8 cellular contexts compared by ENCODE assay signal in the genomic region with DNA sequence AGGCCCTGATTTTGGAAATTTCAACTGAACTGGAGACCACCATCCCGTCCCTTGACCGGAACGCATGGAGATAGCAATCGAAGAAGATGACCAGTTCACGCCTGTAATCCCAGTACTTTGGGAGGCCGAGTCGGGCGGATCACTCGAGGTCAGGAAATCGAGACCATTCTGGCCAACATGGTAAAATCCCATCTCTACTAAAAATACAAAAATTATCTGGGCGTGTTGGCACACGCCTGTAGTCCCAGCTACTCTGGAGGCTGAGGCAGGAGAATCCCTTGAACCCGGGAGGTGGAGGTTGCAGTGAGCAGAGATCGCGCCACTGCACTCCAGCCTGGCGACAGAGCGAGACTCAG. TPM values are rescaled to one million over a fixed set of nuclear protein-coding genes. Genes with fewer than 3 reads are reported as not detected.
DNase-seq lines count a peak whose midpoint lies in the region; ATAC-seq and TF ChIP-seq lines count a peak whose summit lies in the region.
"Not testable (repeated sequence)": the region's sequence is repeated elsewhere in the genome, so short reads cannot be mapped to it uniquely, and the experiment has no call there.
"Had no signal": no experiment of that assay in that cellular context is flagged by ENCODE, and none has a peak within 500 bp of the region (broad histone marks: within the 10 kb centered on the region; RNA-seq: fewer than 3 reads in every experiment).

No MANE protein-coding gene starts in this region.

- TF ChIP-seq CTCF in Calu3 (IDR thresholded peaks at IDR 0.05; ENCODE audit: unreplicated experiment); brain microvascular endothelial cell (IDR thresholded peaks at IDR 0.05; ENCODE audit: low read depth, low read length, missing control alignments); fibroblast of lung (conservative IDR thresholded peaks at IDR 0.05 in 1 of 2, IDR thresholded peaks at IDR 0.05 in 1 of 2; ENCODE audit: low read depth in 1 of 2, low read length in 2 of 2): not testable (repeated sequence)
- TF ChIP-seq CTCF in RWPE1 (conservative IDR thresholded peaks at IDR 0.05; ENCODE audit: low read depth): peak; percentile 39

- H3K27me3 Mint-ChIP-seq in Calu3 (ENCODE audit: unreplicated experiment): not testable (repeated sequence)
- peaks cover 25% of the 10 kb centered on the region for H3K27me3 Mint-ChIP-seq in activated CD8-positive, alpha-beta memory T cell treated with anti-CD3 and anti-CD28 coated beads, Interleukin-2, amount 10 ng/mL, durations not matched to agents 7 days and 5 days

- POLR2A ChIA-PET in RWPE1 (lab: Yijun Ruan, JAX; ENCODE audit: low non-redundant PET): not testable (repeated sequence)

- H3K4me1 Mint-ChIP-seq in Calu3 (ENCODE audit: low read depth, unreplicated experiment); activated CD8-positive, alpha-beta memory T cell treated with anti-CD3 and anti-CD28 coated beads, Interleukin-2, amount 10 ng/mL, durations not matched to agents 7 days and 5 days: not testable (repeated sequence)

- H3K4me3 Mint-ChIP-seq in Calu3 (ENCODE audit: low read depth, unreplicated experiment): peak overlapping the region; percentile 90
- peak overlapping the region; percentile 67 for H3K4me3 Mint-ChIP-seq in activated CD8-positive, alpha-beta memory T cell treated with anti-CD3 and anti-CD28 coated beads, Interleukin-2, amount 10 ng/mL, durations not matched to agents 7 days and 5 days

- H3K36me3 ChIP-seq in brain microvascular endothelial cell (replicated peaks); fibroblast of lung (ENCODE audit: control insufficient read depth, insufficient read depth, low read length); mucosa of stomach (ENCODE audit: control insufficient read depth, insufficient read depth, low read length); skeletal muscle satellite cell (ENCODE audit: insufficient read depth, low read length): not testable (repeated sequence)

- peak overlapping the region; percentile 40 for H3K4me2 ChIP-seq in fibroblast of lung (ENCODE audit: extremely low read depth, insufficient read depth, low read length)
- H3K4me2 ChIP-seq in skeletal muscle satellite cell (ENCODE audit: low read length): peak overlapping the region; percentile 79

- not testable (repeated sequence) for H4K20me1 ChIP-seq in fibroblast of lung (ENCODE audit: control insufficient read depth, extremely low read depth, insufficient read depth, low read length)

- not testable (repeated sequence) for H3K4me1 ChIP-seq in fibroblast of lung (ENCODE audit: control insufficient read depth, extremely low read depth, insufficient read depth, low read length); mucosa of stomach (ENCODE audit: control insufficient read depth, insufficient read depth, low read length); skeletal muscle satellite cell (ENCODE audit: control insufficient read depth, insufficient read depth, low read length)

- H3K9me3 Mint-ChIP-seq in Calu3 (ENCODE audit: low read depth, unreplicated experiment); activated CD8-positive, alpha-beta memory T cell treated with anti-CD3 and anti-CD28 coated beads, Interleukin-2, amount 10 ng/mL, durations not matched to agents 7 days and 5 days (ENCODE audit: low read depth): not testable (repeated sequence)

- CTCF ChIA-PET in Calu3 (lab: Charles Lee): not testable (repeated sequence)
- CTCF ChIA-PET in RWPE1 (lab: Yijun Ruan, JAX): interaction anchor here (0.6 to 0.9 kb wide), 3 partner anchors 22 to 1440 kb away, joined by 3 to 6 read pairs (median 4); no protein-coding TSS in a partner anchor
- CTCF ChIA-PET in activated CD8-positive, alpha-beta memory T cell treated with anti-CD3 and anti-CD28 coated beads, Interleukin-2, amount 10 ng/mL, durations not matched to agents 7 days and 5 days (lab: Charles Lee): interaction anchor here (0.9 to 1.1 kb wide), 2 partner anchors 15 to 62 kb away, joined by 3 to 4 read pairs; no protein-coding TSS in a partner anchor

- H3K79me2 ChIP-seq in fibroblast of lung (ENCODE audit: control insufficient read depth, insufficient read depth, low read length): not testable (repeated sequence)

- BruUV-seq in Calu3 (replicated peaks; lab: Mats Ljungman, UMichigan): not testable (repeated sequence)

- not testable (repeated sequence) for DNase-seq in Calu3; RWPE1 (ENCODE audit: low spot score); activated CD8-positive, alpha-beta memory T cell treated with anti-CD3 and anti-CD28 coated beads, Interleukin-2, amount 10 ng/mL, durations not matched to agents 7 days and 5 days; brain microvascular endothelial cell; fibroblast of lung (ENCODE audit: low read depth in 2 of 2)

- peaks cover 18% of the 10 kb centered on the region for H3K36me3 Mint-ChIP-seq in Calu3 (ENCODE audit: insufficient read depth, unreplicated experiment)
- H3K36me3 Mint-ChIP-seq in activated CD8-positive, alpha-beta memory T cell treated with anti-CD3 and anti-CD28 coated beads, Interleukin-2, amount 10 ng/mL, durations not matched to agents 7 days and 5 days: not testable (repeated sequence)

- in situ Hi-C loops in brain microvascular endothelial cell (cut with HindIII; ENCODE audit: low pct_ligation_motif_present, low sequenced_read_pairs): not testable (repeated sequence)

- H3K27ac ChIP-seq in RWPE1; brain microvascular endothelial cell; fibroblast of lung (ENCODE audit: insufficient read depth, low read length): not testable (repeated sequence)

- H3K9ac ChIP-seq in fibroblast of lung (ENCODE audit: insufficient read depth, low read length); skeletal muscle satellite cell (ENCODE audit: low read depth, low read length): not testable (repeated sequence)
- peak overlapping the region; percentile 74 for H3K9ac ChIP-seq in mucosa of stomach (ENCODE audit: low read length)

- intact Hi-C loops in Calu3 (cut with micrococcal nuclease; ENCODE audit: unreplicated experiment): not testable (repeated sequence)

- ATAC-seq in activated CD8-positive, alpha-beta memory T cell treated with anti-CD3 and anti-CD28 coated beads, Interleukin-2, amount 10 ng/mL, durations not matched to agents 7 days and 5 days: not testable (repeated sequence)

- H3K27me3 ChIP-seq in brain microvascular endothelial cell (replicated peaks); fibroblast of lung (ENCODE audit: control insufficient read depth, insufficient read depth, low read length); mucosa of stomach (ENCODE audit: control insufficient read depth, insufficient read depth, low read length); skeletal muscle satellite cell (ENCODE audit: control insufficient read depth, insufficient read depth, low read length): not testable (repeated sequence)

- H3K9me3 ChIP-seq in fibroblast of lung (ENCODE audit: control insufficient read depth, insufficient read depth, low read depth, low read length); mucosa of stomach (ENCODE audit: control insufficient read depth, low read length); skeletal muscle satellite cell (replicated peaks; ENCODE audit: low read length): not testable (repeated sequence)

- not testable (repeated sequence) for H3K27ac Mint-ChIP-seq in Calu3 (ENCODE audit: unreplicated experiment); activated CD8-positive, alpha-beta memory T cell treated with anti-CD3 and anti-CD28 coated beads, Interleukin-2, amount 10 ng/mL, durations not matched to agents 7 days and 5 days

- not testable (repeated sequence) for H2AFZ ChIP-seq in fibroblast of lung (ENCODE audit: low read length)

- H3K4me3 ChIP-seq in brain microvascular endothelial cell (ENCODE audit: low read depth, low read length) (peak overlapping the region; percentile 60), fibroblast of lung (replicated peaks in 1 of 4; ENCODE audit: control extremely low read depth in 1 of 4, insufficient read depth in 1 of 4, low read depth in 3 of 4, low read length in 4 of 4) (peak overlapping the region in 2 of 4 experiments; percentile 49 to 60), skeletal muscle satellite cell (ENCODE audit: low read length) (peak overlapping the region; percentile 68)
- H3K4me3 ChIP-seq in mucosa of stomach (ENCODE audit: low read length): not testable (repeated sequence)

RNA-seq across cellular contexts. Expression of gene TUBB8, which starts 25.1 kb away (rescaled TPM):
- total RNA-seq in Calu3 (2022) (0.34 TPM in 1 of 2 replicates, not detected in the other), fibroblast of lung (not detected in 2 replicates)
- total RNA-seq in activated CD8-positive, alpha-beta memory T cell treated with anti-CD3 and anti-CD28 coated beads, Interleukin-2, amount 10 ng/mL, durations not matched to agents 7 days and 5 days: not detected
- polyA plus RNA-seq in fibroblast of lung: not detected in 2 replicates
- polyA plus RNA-seq in fibroblast of lung (2012): not detected in 2 replicates
- polyA minus RNA-seq in fibroblast of lung (ENCODE audit: low replicate concordance): not detected in 2 replicates
- total RNA-seq in skeletal muscle satellite cell (2012; rRNA removed): not detected in 2 replicates
- total RNA-seq: subcutaneous adipose tissue had no signal
